34 cellular contexts compared by ENCODE assay signal in genomic region chr3:185705498-185705897, GRCh38.
DNase-seq lines count a peak whose midpoint lies in the region; ATAC-seq, FAIRE-seq and TF ChIP-seq lines count a peak whose summit lies in the region.
"Had no signal": no experiment of that assay in that cellular context is flagged by ENCODE, and none has a peak within 500 bp of the region (broad histone marks: within the 10 kb centered on the region; RNA-seq: fewer than 3 reads in every experiment).

No MANE protein-coding gene starts in this region.

- no peaks in the 10 kb centered on the region for H3K9me3 Mint-ChIP-seq in endodermal cell
- H3K9me3 Mint-ChIP-seq: CD14-positive monocyte; CD4-positive, alpha-beta T cell; CD8-positive, alpha-beta T cell had no signal

- H3K4me3 Mint-ChIP-seq in endodermal cell: no peak overlapping the region
- H3K4me3 Mint-ChIP-seq: B cell; CD14-positive monocyte; CD4-positive, alpha-beta memory T cell; CD4-positive, alpha-beta T cell; CD4-positive, CD25-positive, alpha-beta regulatory T cell; CD8-positive, alpha-beta memory T cell; CD8-positive, alpha-beta T cell had no signal

- FAIRE-seq in HepG2 (lab: Jason Lieb, UNC) (no peak), endothelial cell of umbilical vein (lab: Jason Lieb, UNC) (no peak)
- FAIRE-seq: A204.1, A549, D721Med had no signal

- peaks cover 10% of the 10 kb centered on the region for H3K36me3 Mint-ChIP-seq in endodermal cell (ENCODE audit: low read depth)
- H3K36me3 Mint-ChIP-seq: CD14-positive monocyte; CD4-positive, alpha-beta memory T cell; CD4-positive, CD25-positive, alpha-beta regulatory T cell; CD8-positive, alpha-beta memory T cell; CD8-positive, alpha-beta T cell had no signal

- H3K27me3 Mint-ChIP-seq in endodermal cell (ENCODE audit: insufficient read depth): no peaks in the 10 kb centered on the region

- no peak for TF ChIP-seq RAD21 in HepG2 (CRISPR knock-in tag; IDR thresholded peaks at IDR 0.05)

- TF ChIP-seq CTCF in HepG2 (CRISPR knock-in tag; IDR thresholded peaks at IDR 0.05) (no peak), right lobe of liver (IDR thresholded peaks at IDR 0.05) (no peak), endodermal cell (conservative IDR thresholded peaks at IDR 0.05) (no peak), endothelial cell of umbilical vein (IDR thresholded peaks at IDR 0.05; ENCODE audit: extremely low read depth in 1 of 2, insufficient read depth in 1 of 2, low read depth in 1 of 2, low read length in 2 of 2) (no peak)

- intact Hi-C loops in HepG2 (cut with micrococcal nuclease; ENCODE audit: unreplicated experiment) (loop anchor here (2.0 kb wide), 1 partner anchor 55 kb away; no protein-coding TSS in a partner anchor), right lobe of liver (cut with DNase I) (no loop called here), endothelial cell of umbilical vein (cut with micrococcal nuclease) (no loop called here)

- H3K4me1 ChIP-seq in HepG2 (ENCODE audit: insufficient read depth, low read length) (peaks cover 70% of the 10 kb centered on the region), right lobe of liver (peaks cover 0 to 7% (median 0%) of the 10 kb centered on the region in 4 donors), endodermal cell (ENCODE audit: control insufficient read depth, insufficient read depth, low read length) (peaks cover 9% of the 10 kb centered on the region), endothelial cell of umbilical vein (ENCODE audit: control insufficient read depth, extremely low read depth, insufficient read depth, low read length) (peaks cover 47% of the 10 kb centered on the region)
- H3K4me1 ChIP-seq: BE2C, Caco-2 had no signal

- no peak for TF ChIP-seq EP300 in HepG2 (IDR thresholded peaks at IDR 0.05; ENCODE audit: low read depth in 2 of 2, low read length in 2 of 2)
- TF ChIP-seq EP300 in HepG2 (CRISPR knock-in tag; IDR thresholded peaks at IDR 0.05; ENCODE audit: borderline replicate concordance): no peak

- no peak overlapping the region for H3K9ac ChIP-seq in HepG2 (ENCODE audit: insufficient read depth, low read depth, low read length)
- no peak overlapping the region for H3K9ac ChIP-seq in endodermal cell (ENCODE audit: extremely low read depth, low read length, poor library complexity, severe bottlenecking)
- no peak overlapping the region for H3K9ac ChIP-seq in endothelial cell of umbilical vein (replicated peaks; ENCODE audit: extremely low read depth, insufficient read depth, low read length)
- H3K9ac ChIP-seq: BLaER1; BLaER1 treated with 17β-estradiol and CSF1 and Interleukin-3, amounts not matched to agents 10 nM and 100 nM had no signal

- H3K27ac Mint-ChIP-seq in endodermal cell: no peak overlapping the region
- H3K27ac Mint-ChIP-seq: B cell; CD14-positive monocyte; CD4-positive, alpha-beta memory T cell; CD4-positive, alpha-beta T cell; CD4-positive, CD25-positive, alpha-beta regulatory T cell; CD8-positive, alpha-beta T cell had no signal

- dilution Hi-C loops in endothelial cell of umbilical vein (cut with MboI; ENCODE audit: extremely low pct_ligation_motif_present, low sequenced_read_pairs): no loop called here

- peaks cover 36% of the 10 kb centered on the region for H3K4me1 Mint-ChIP-seq in endodermal cell
- H3K4me1 Mint-ChIP-seq: B cell; CD4-positive, CD25-positive, alpha-beta regulatory T cell; CD8-positive, alpha-beta memory T cell had no signal

- no peak for TF ChIP-seq POLR2A in HepG2 (IDR thresholded peaks at IDR 0.05; ENCODE audit: insufficient read depth in 1 of 2, low read depth in 2 of 2, low read length in 2 of 2)
- TF ChIP-seq POLR2A in right lobe of liver (IDR thresholded peaks at IDR 0.05): no peak
- TF ChIP-seq POLR2A in endothelial cell of umbilical vein (IDR thresholded peaks at IDR 0.05; ENCODE audit: low read depth, low read length): no peak

- H3K36me3 ChIP-seq in HepG2 (replicated peaks in 1 of 2; ENCODE audit: control insufficient read depth in 1 of 2, insufficient read depth in 2 of 2, low read length in 2 of 2) (no peaks in the 10 kb centered on the region; a peak in 2 of 5 replicates), right lobe of liver (no peaks in the 10 kb centered on the region), endodermal cell (ENCODE audit: control insufficient read depth, insufficient read depth, low read length) (no peaks in the 10 kb centered on the region), endothelial cell of umbilical vein (ENCODE audit: control insufficient read depth in 2 of 2, extremely low read depth in 1 of 2, insufficient read depth in 2 of 2, low read length in 2 of 2) (no peaks in the 10 kb centered on the region)
- H3K36me3 ChIP-seq: BE2C; BLaER1; BLaER1 treated with 17β-estradiol and CSF1 and Interleukin-3, amounts not matched to agents 10 nM and 100 nM had no signal

- H4K20me1 ChIP-seq in HepG2 (ENCODE audit: insufficient read depth, low read length): peaks cover 86% of the 10 kb centered on the region
- H4K20me1 ChIP-seq in endothelial cell of umbilical vein (replicated peaks; ENCODE audit: control insufficient read depth, extremely low read depth, insufficient read depth, low read length): no peaks in the 10 kb centered on the region
- H4K20me1 ChIP-seq: BLaER1; BLaER1 treated with 17β-estradiol and CSF1 and Interleukin-3, amounts not matched to agents 10 nM and 100 nM had no signal

- ATAC-seq in HepG2 (no peak), right lobe of liver (no peak)
- ATAC-seq: A549; CD8-positive, alpha-beta T cell had no signal

- H2AFZ ChIP-seq in HepG2 (ENCODE audit: low read length): no peak overlapping the region
- H2AFZ ChIP-seq in endothelial cell of umbilical vein (ENCODE audit: low read depth, low read length): no peak overlapping the region

- H3K79me2 ChIP-seq in HepG2 (ENCODE audit: insufficient read depth, low read length) (peaks cover 95% of the 10 kb centered on the region), endothelial cell of umbilical vein (ENCODE audit: control insufficient read depth, insufficient read depth, low read length) (peaks cover 87% of the 10 kb centered on the region)

- POLR2A ChIA-PET in HepG2 (lab: Yijun Ruan, JAX): no interaction called here
- POLR2A ChIA-PET in endothelial cell of umbilical vein (lab: Charles Lee): no interaction called here

- H3K9me1 ChIP-seq in endothelial cell of umbilical vein (replicated peaks; ENCODE audit: control insufficient read depth, extremely low read depth, insufficient read depth, low read length): no peaks in the 10 kb centered on the region

- H3K9me3 ChIP-seq in HepG2 (ENCODE audit: low read length): no peaks in the 10 kb centered on the region
- H3K9me3 ChIP-seq in right lobe of liver: no peaks in the 10 kb centered on the region
- peaks cover 7% of the 10 kb centered on the region for H3K9me3 ChIP-seq in endodermal cell (ENCODE audit: control insufficient read depth, low read length)
- no peaks in the 10 kb centered on the region for H3K9me3 ChIP-seq in endothelial cell of umbilical vein (replicated peaks; ENCODE audit: control insufficient read depth, insufficient read depth, low read length)
- H3K9me3 ChIP-seq: A549, BE2C, Caco-2 had no signal

- H3K4me2 ChIP-seq in HepG2 (ENCODE audit: low read depth, low read length): no peak overlapping the region
- H3K4me2 ChIP-seq in endothelial cell of umbilical vein (ENCODE audit: insufficient read depth, low read length): no peak overlapping the region
- H3K4me2 ChIP-seq: A549; BLaER1; BLaER1 treated with 17β-estradiol and CSF1 and Interleukin-3, amounts not matched to agents 10 nM and 100 nM had no signal

- H3K27me3 ChIP-seq in HepG2 (ENCODE audit: control insufficient read depth in 1 of 2, insufficient read depth in 2 of 2, low read length in 2 of 2): no peaks in the 10 kb centered on the region
- H3K27me3 ChIP-seq in right lobe of liver: no peaks in the 10 kb centered on the region
- H3K27me3 ChIP-seq in endodermal cell (ENCODE audit: control insufficient read depth, insufficient read depth, low read length, poor library complexity, severe bottlenecking): no peaks in the 10 kb centered on the region
- no peaks in the 10 kb centered on the region for H3K27me3 ChIP-seq in endothelial cell of umbilical vein (ENCODE audit: control insufficient read depth in 2 of 2, insufficient read depth in 2 of 2, low read length in 2 of 2)
- H3K27me3 ChIP-seq: BLaER1; BLaER1 treated with 17β-estradiol and CSF1 and Interleukin-3, amounts not matched to agents 10 nM and 100 nM had no signal

- BruUV-seq in HepG2 (replicated peaks; lab: Mats Ljungman, UMichigan): no TSS peak
- no TSS peak for BruUV-seq in endothelial cell of umbilical vein (replicated peaks; lab: Mats Ljungman, UMichigan)

- no peak for DNase-seq in HepG2 (ENCODE audit: low spot score)
- no peak for DNase-seq in right lobe of liver
- DNase-seq in endodermal cell: peak; percentile 2
- DNase-seq in endothelial cell of umbilical vein (ENCODE audit: low read depth, low spot score): no peak
- no peak for DNase-seq in DMS79 (lab: John Stamatoyannopoulos, UW)
- DNase-seq in GM19238 (ENCODE audit: insufficient read length, low spot score): no peak
- DNase-seq: 8988T; ACHN; AML-193; BE2C; C1 segment of cervical spinal cord; Caco-2; Calu3; CD4-positive, alpha-beta memory T cell; CD4-positive, alpha-beta T cell; CD4-positive, CD25-positive, alpha-beta regulatory T cell; CD8-positive, alpha-beta memory T cell; CD8-positive, alpha-beta T cell; COR-L47; DMS 273 treated with DMSO at 0.1 percent for 48 hours; DMS153; DMS53; DMS79 treated with DMSO at 0.1 percent for 48 hours; DND-41; EL had no signal

- in situ Hi-C loops in HepG2 (cut with HindIII; ENCODE audit: extremely low pct_ligation_motif_present, low pct_unique_long_range_greater_than_20kb): no loop called here

- H3K27ac ChIP-seq in HepG2 (ENCODE audit: extremely low read length, insufficient read depth, low read length) (peak overlapping the region; percentile 67), right lobe of liver (no peak overlapping the region), endodermal cell (ENCODE audit: low read depth, low read length) (no peak overlapping the region), endothelial cell of umbilical vein (ENCODE audit: insufficient read depth, low read depth, low read length) (peak overlapping the region; percentile 11)
- H3K27ac ChIP-seq: 22Rv1; A549; BLaER1; BLaER1 treated with 17β-estradiol and CSF1 and Interleukin-3, amounts not matched to agents 10 nM and 100 nM; C4-2B had no signal

- CTCF ChIA-PET in HepG2 (lab: Yijun Ruan, JAX; ENCODE audit: low intra/inter-chr PET ratio, low total read pairs): no interaction called here
- CTCF ChIA-PET in endothelial cell of umbilical vein (lab: Charles Lee): interaction anchor here (1.4 kb wide), 1 partner anchor 63 kb away, joined by 3 read pairs; no protein-coding TSS in a partner anchor

- no peak overlapping the region for H3K4me3 ChIP-seq in HepG2 (replicated peaks in 1 of 3; ENCODE audit: insufficient read depth in 1 of 3, low read depth in 2 of 3, low read length in 3 of 3)
- no peak overlapping the region for H3K4me3 ChIP-seq in right lobe of liver
- H3K4me3 ChIP-seq in endodermal cell (ENCODE audit: low read length): no peak overlapping the region
- H3K4me3 ChIP-seq in endothelial cell of umbilical vein (replicated peaks in 1 of 3; ENCODE audit: insufficient read depth in 1 of 3, low read depth in 1 of 3, low read length in 3 of 3): no peak overlapping the region
- H3K4me3 ChIP-seq: A549; BLaER1; BLaER1 treated with 17β-estradiol and CSF1 and Interleukin-3, amounts not matched to agents 10 nM and 100 nM had no signal

TF ChIP-seq in HepG2, 621 proteins besides CTCF, POLR2A, EP300 and RAD21 (continues in another document):
- TF ChIP-seq PAF1 (CRISPR knock-in tag; IDR thresholded peaks at IDR 0.05): no peak

Comparison
In these comparisons a context has a peak if more than half of its experiments do, and no peak if none do; other contexts are left out.
1. H3K27ac ChIP-seq: peak in HepG2 (single experiment) and endothelial cell of umbilical vein (single experiment); none in right lobe of liver (0 of 3) and endodermal cell (single experiment).